9 cellular contexts compared by ENCODE assay signal in genomic region chr12:74646831-74647230, GRCh38.
DNase-seq lines count a peak whose midpoint lies in the region; ATAC-seq and TF ChIP-seq lines count a peak whose summit lies in the region.
"Had no signal": no experiment of that assay in that cellular context is flagged by ENCODE, and none has a peak within 500 bp of the region (broad histone marks: within the 10 kb centered on the region; RNA-seq: fewer than 3 reads in every experiment).

No MANE protein-coding gene starts in this region.

- ATAC-seq in GM21447 (IDR thresholded peaks at IDR 0.05; ENCODE audit: unreplicated experiment) = no peak

- H3K36me3 ChIP-seq in PC-9 (ENCODE audit: low read depth) (no peaks in the 10 kb centered on the region), esophagus muscularis mucosa (no peaks in the 10 kb centered on the region), uterus (no peaks in the 10 kb centered on the region)

- H4K20me1 ChIP-seq in PC-9 (ENCODE audit: insufficient read depth) = no peaks in the 10 kb centered on the region

- peak; percentile 37 for DNase-seq in COLO668 (lab: John Stamatoyannopoulos, UW; ENCODE audit: unreplicated experiment)
- peak in 1 of 2 experiments; percentile 38 for DNase-seq in PC-9
- peak; percentile 70 for DNase-seq in globus pallidus (ENCODE audit: low spot score)
- no peak for DNase-seq in KG1 (lab: John Stamatoyannopoulos, UW)
- DNase-seq in esophagus muscularis mucosa (ENCODE audit: extremely low spot score) = no peak
- no peak for DNase-seq in uterus
- DNase-seq: NCI-H1930 had no signal

- H3K27me3 ChIP-seq in PC-9 (ENCODE audit: insufficient read depth, low read depth) = no peaks in the 10 kb centered on the region
- H3K27me3 ChIP-seq in esophagus muscularis mucosa = no peaks in the 10 kb centered on the region
- no peaks in the 10 kb centered on the region for H3K27me3 ChIP-seq in uterus

- no peak overlapping the region for H3K4me2 ChIP-seq in PC-9

- CTCF ChIA-PET in PC-9 (lab: Charles Lee) = interaction anchor here (0.6 kb wide), 2 partner anchors 50 to 324 kb away, joined by 4 to 5 read pairs; no protein-coding TSS in a partner anchor

- TF ChIP-seq CTCF in PC-9 (conservative IDR thresholded peaks at IDR 0.05) (peak; percentile 37; the same call in 1 of the 2 replicates), esophagus muscularis mucosa (IDR thresholded peaks at IDR 0.05) (peak in 1 of 3 experiments; percentile 23), uterus (IDR thresholded peaks at IDR 0.05) (no peak)

- intact Hi-C loops in PC-9 (cut with micrococcal nuclease; ENCODE audit: unreplicated experiment) = loop anchor here (5.0 kb wide), 1 partner anchor 230 kb away; no protein-coding TSS in a partner anchor
- intact Hi-C loops in esophagus muscularis mucosa (cut with DNase I) = no loop called here
- intact Hi-C loops in uterus (cut with DNase I; ENCODE audit: low total_unique reads) = no loop called here

- no peaks in the 10 kb centered on the region for H3K9me3 ChIP-seq in PC-9 (ENCODE audit: insufficient read depth, low read depth)
- H3K9me3 ChIP-seq in esophagus muscularis mucosa = no peaks in the 10 kb centered on the region
- no peaks in the 10 kb centered on the region for H3K9me3 ChIP-seq in uterus

- POLR2A ChIA-PET in PC-9 (lab: Charles Lee; ENCODE audit: unreplicated experiment) = no interaction called here

- H3K27ac ChIP-seq in PC-9 = no peak overlapping the region
- H3K27ac ChIP-seq in esophagus muscularis mucosa (replicated peaks in 1 of 4) = no peak overlapping the region
- no peak overlapping the region for H3K27ac ChIP-seq in uterus

- TF ChIP-seq POLR2A in esophagus muscularis mucosa (IDR thresholded peaks at IDR 0.05; ENCODE audit: low read depth) (no peak), uterus (IDR thresholded peaks at IDR 0.05) (no peak)

- TF ChIP-seq RAD21 in Ishikawa (IDR thresholded peaks at IDR 0.05; ENCODE audit: low read depth) = peak; percentile 63

- no TSS peak for BruUV-seq in PC-9 (replicated peaks; lab: Mats Ljungman, UMichigan)

- 0 out of 2 replicates have a peak overlapping the region, but pooled peaks have one; percentile 31 for H2AFZ ChIP-seq in PC-9

- WGBS in esophagus muscularis mucosa = 26% methylated on average over 1 of the region's 1 CpG

- no peaks in the 10 kb centered on the region for H3K9me2 ChIP-seq in PC-9 (ENCODE audit: insufficient read depth)

- H3K4me3 ChIP-seq in PC-9 (no peak overlapping the region), esophagus muscularis mucosa (no peak overlapping the region), uterus (no peak overlapping the region)

- H3K4me1 ChIP-seq in PC-9 (replicated peaks; ENCODE audit: insufficient read depth) = no peaks in the 10 kb centered on the region
- no peaks in the 10 kb centered on the region for H3K4me1 ChIP-seq in esophagus muscularis mucosa
- no peaks in the 10 kb centered on the region for H3K4me1 ChIP-seq in uterus

- no peaks in the 10 kb centered on the region for H3K79me2 ChIP-seq in PC-9 (ENCODE audit: low read depth)

- TF ChIP-seq EP300 in Ishikawa (IDR thresholded peaks at IDR 0.05; ENCODE audit: borderline replicate concordance) = no peak
- no peak for TF ChIP-seq EP300 in esophagus muscularis mucosa (IDR thresholded peaks at IDR 0.05)

- H3F3A ChIP-seq in PC-9 (ENCODE audit: insufficient read depth, low read depth) = no peaks in the 10 kb centered on the region

TF ChIP-seq in Ishikawa, 13 proteins besides CTCF, POLR2A, EP300 and RAD21:
- no peak for TF ChIP-seq TEAD4 (IDR thresholded peaks at IDR 0.05)
- no peak for TF ChIP-seq EGR1 (IDR thresholded peaks at IDR 0.05)
- no peak for TF ChIP-seq FOXM1 (IDR thresholded peaks at IDR 0.05; ENCODE audit: borderline replicate concordance, low read depth)
- TF ChIP-seq NFIC (IDR thresholded peaks at IDR 0.05) = no peak
- TF ChIP-seq, protein P1, sequence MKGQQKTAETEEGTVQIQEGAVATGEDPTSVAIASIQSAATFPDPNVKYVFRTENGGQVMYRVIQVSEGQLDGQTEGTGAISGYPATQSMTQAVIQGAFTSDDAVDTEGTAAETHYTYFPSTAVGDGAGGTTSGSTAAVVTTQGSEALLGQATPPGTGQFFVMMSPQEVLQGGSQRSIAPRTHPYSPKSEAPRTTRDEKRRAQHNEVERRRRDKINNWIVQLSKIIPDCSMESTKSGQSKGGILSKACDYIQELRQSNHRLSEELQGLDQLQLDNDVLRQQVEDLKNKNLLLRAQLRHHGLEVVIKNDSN (IDR thresholded peaks at IDR 0.05) = no peak
- no peak for TF ChIP-seq CEBPB (IDR thresholded peaks at IDR 0.05)
- no peak for TF ChIP-seq CREB1 (IDR thresholded peaks at IDR 0.05; ENCODE audit: low read depth)
- TF ChIP-seq, protein P2, sequence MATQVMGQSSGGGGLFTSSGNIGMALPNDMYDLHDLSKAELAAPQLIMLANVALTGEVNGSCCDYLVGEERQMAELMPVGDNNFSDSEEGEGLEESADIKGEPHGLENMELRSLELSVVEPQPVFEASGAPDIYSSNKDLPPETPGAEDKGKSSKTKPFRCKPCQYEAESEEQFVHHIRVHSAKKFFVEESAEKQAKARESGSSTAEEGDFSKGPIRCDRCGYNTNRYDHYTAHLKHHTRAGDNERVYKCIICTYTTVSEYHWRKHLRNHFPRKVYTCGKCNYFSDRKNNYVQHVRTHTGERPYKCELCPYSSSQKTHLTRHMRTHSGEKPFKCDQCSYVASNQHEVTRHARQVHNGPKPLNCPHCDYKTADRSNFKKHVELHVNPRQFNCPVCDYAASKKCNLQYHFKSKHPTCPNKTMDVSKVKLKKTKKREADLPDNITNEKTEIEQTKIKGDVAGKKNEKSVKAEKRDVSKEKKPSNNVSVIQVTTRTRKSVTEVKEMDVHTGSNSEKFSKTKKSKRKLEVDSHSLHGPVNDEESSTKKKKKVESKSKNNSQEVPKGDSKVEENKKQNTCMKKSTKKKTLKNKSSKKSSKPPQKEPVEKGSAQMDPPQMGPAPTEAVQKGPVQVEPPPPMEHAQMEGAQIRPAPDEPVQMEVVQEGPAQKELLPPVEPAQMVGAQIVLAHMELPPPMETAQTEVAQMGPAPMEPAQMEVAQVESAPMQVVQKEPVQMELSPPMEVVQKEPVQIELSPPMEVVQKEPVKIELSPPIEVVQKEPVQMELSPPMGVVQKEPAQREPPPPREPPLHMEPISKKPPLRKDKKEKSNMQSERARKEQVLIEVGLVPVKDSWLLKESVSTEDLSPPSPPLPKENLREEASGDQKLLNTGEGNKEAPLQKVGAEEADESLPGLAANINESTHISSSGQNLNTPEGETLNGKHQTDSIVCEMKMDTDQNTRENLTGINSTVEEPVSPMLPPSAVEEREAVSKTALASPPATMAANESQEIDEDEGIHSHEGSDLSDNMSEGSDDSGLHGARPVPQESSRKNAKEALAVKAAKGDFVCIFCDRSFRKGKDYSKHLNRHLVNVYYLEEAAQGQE (IDR thresholded peaks at IDR 0.05; ENCODE audit: low read depth) = no peak
- no peak for TF ChIP-seq TCF12 (IDR thresholded peaks at IDR 0.05; ENCODE audit: low read depth)
- no peak for TF ChIP-seq TAF1 (IDR thresholded peaks at IDR 0.05; ENCODE audit: low read depth)
- TF ChIP-seq ZBTB7A (IDR thresholded peaks at IDR 0.05; ENCODE audit: low read depth) = no peak
- no peak for TF ChIP-seq MAX (IDR thresholded peaks at IDR 0.05)
- no peak for TF ChIP-seq YY1 (IDR thresholded peaks at IDR 0.05; ENCODE audit: low read depth)

Comparison
In these comparisons a context has a peak if more than half of its experiments do, and no peak if none do; other contexts are left out.
1. DNase-seq: peak in COLO668 (single experiment) and globus pallidus (single experiment); none in KG1 (single experiment), esophagus muscularis mucosa (single experiment) and uterus (0 of 2).